Comparison of ENCODE assay signal across 1 cellular context in genomic region chr19:35945121-35945792, GRCh38.
A peak's percentile ranks its signal among the peaks of the same experiment; 100 is the strongest.
TF ChIP-seq lines count a peak whose summit lies in the region.

No MANE protein-coding gene starts in this region.

TF ChIP-seq in K562, 482 proteins besides CTCF, POLR2A, EP300 and RAD21:
- TF ChIP-seq BCOR (IDR thresholded peaks at IDR 0.05) (peak; percentile 73), SNAPC5 (CRISPR knock-in tag; IDR thresholded peaks at IDR 0.05) (no peak), GMEB1 (CRISPR knock-in tag; IDR thresholded peaks at IDR 0.05) (no peak), ZBTB8A (IDR thresholded peaks at IDR 0.05; ENCODE audit: partially characterized antibody) (no peak), MLX (CRISPR knock-in tag; conservative IDR thresholded peaks at IDR 0.05) (no peak), ZNF592 (IDR thresholded peaks at IDR 0.05) (no peak), RFX5 (IDR thresholded peaks at IDR 0.05; ENCODE audit: low read depth, low read length) (no peak), BRD9 (IDR thresholded peaks at IDR 0.05; ENCODE audit: low read depth, partially characterized antibody) (no peak), RBM25 (IDR thresholded peaks at IDR 0.05; ENCODE audit: low read depth, low read length, severe bottlenecking) (peak; percentile 55), KDM1A (IDR thresholded peaks at IDR 0.05) (peak; percentile 23 to 48; a peak in 2 of 4 replicates), POU5F1 (IDR thresholded peaks at IDR 0.05; ENCODE audit: borderline replicate concordance, low read depth, low read length, partially characterized antibody) (no peak), ZNF436 (CRISPR knock-in tag; IDR thresholded peaks at IDR 0.05) (peak; percentile 57; the same call in 1 of the 2 replicates), PRPF4 (IDR thresholded peaks at IDR 0.05; ENCODE audit: insufficient read depth, low read depth, low read length, poor library complexity, severe bottlenecking) (no peak), ZNF431 (CRISPR knock-in tag; IDR thresholded peaks at IDR 0.05) (no peak), SLC30A9 (CRISPR knock-in tag; IDR thresholded peaks at IDR 0.05) (no peak), ZNF785 (CRISPR knock-in tag; IDR thresholded peaks at IDR 0.05) (no peak), ZFP36 (IDR thresholded peaks at IDR 0.05; ENCODE audit: low read depth, low read length, partially characterized antibody) (peak; percentile 98)
